In genomic region chr4:79906996-79907395, GRCh38 we compare ENCODE assay signal across 21 cellular contexts.
"Had no signal": no experiment of that assay in that cellular context is flagged by ENCODE, and none has a peak within 500 bp of the region (broad histone marks: within the 10 kb centered on the region; RNA-seq: fewer than 3 reads in every experiment).

No MANE protein-coding gene starts in this region.

- ATAC-seq: activated naive CD8-positive, alpha-beta T cell treated with anti-CD3 and anti-CD28 coated beads, Interleukin-2, amount 50 U/mL, for 24 hours; activated T-helper 17 cell treated with anti-CD3 and anti-CD28 coated beads, Interleukin-2, amount 50 U/mL, for 72 hours; effector memory CD8-positive, alpha-beta T cell; left cardiac atrium; lower lobe of right lung; right lobe of liver; stimulated activated naive CD8-positive, alpha-beta T cell treated with anti-CD3 and anti-CD28 coated beads, Interleukin-15, Interleukin-2, amounts not matched to agents 100 U/mL and 50 U/mL, for 24 hours had no signal

- H3K4me3 ChIP-seq: ascending aorta, lower lobe of right lung, neural progenitor cell, ovary, right lobe of liver, smooth muscle cell, transverse colon had no signal

- H3K4me3 Mint-ChIP-seq: activated naive CD4-positive, alpha-beta T cell treated with anti-CD3 and anti-CD28 coated beads for 36 hours; activated naive CD8-positive, alpha-beta T cell treated with anti-CD3 and anti-CD28 coated beads, Interleukin-2, amount 50 U/mL, for 24 hours; activated T-helper 17 cell treated with anti-CD3 and anti-CD28 coated beads, Interleukin-2, amount 50 U/mL, for 72 hours; effector memory CD8-positive, alpha-beta T cell; neural progenitor cell had no signal

- DNase-seq: activated CD4-positive, alpha-beta T cell treated with anti-CD3 and anti-CD28 coated beads, Interleukin-2, amount 50 U/mL, for 4 hours; activated CD4-positive, CD25-positive, alpha-beta regulatory T cell treated with anti-CD3 and anti-CD28 coated beads, Interleukin-2, amount 50 U/mL, for 72 hours; activated naive CD4-positive, alpha-beta T cell treated with anti-CD3 and anti-CD28 coated beads for 36 hours; activated naive CD8-positive, alpha-beta T cell treated with anti-CD3 and anti-CD28 coated beads, Interleukin-2, amount 50 U/mL, for 24 hours; dermis blood vessel endothelial cell; effector memory CD8-positive, alpha-beta T cell; foreskin melanocyte; head of caudate nucleus; left cardiac atrium; lower lobe of right lung; ovary; right lobe of liver; stimulated activated CD4-positive, alpha-beta T cell treated with anti-CD3 and anti-CD28 coated beads, Interleukin-4, amount 100 ng/mL, for 4 hours; stimulated activated CD8-positive, alpha-beta memory T cell treated with anti-CD3 and anti-CD28 coated beads, Interleukin-4, amount 100 ng/mL, for 48 hours; stimulated activated naive CD8-positive, alpha-beta T cell treated with anti-CD3 and anti-CD28 coated beads, Interleukin-15, Interleukin-2, amounts not matched to agents 100 U/mL and 50 U/mL, for 24 hours; T1000; transverse colon had no signal

- H3K9ac ChIP-seq: neural progenitor cell had no signal

- H3K9me3 Mint-ChIP-seq: activated naive CD4-positive, alpha-beta T cell treated with anti-CD3 and anti-CD28 coated beads for 36 hours; activated naive CD8-positive, alpha-beta T cell treated with anti-CD3 and anti-CD28 coated beads, Interleukin-2, amount 50 U/mL, for 24 hours; neural progenitor cell had no signal

- H3K9me3 ChIP-seq: ascending aorta, lower lobe of right lung, ovary, right lobe of liver, transverse colon had no signal

- H3K4me1 ChIP-seq: ascending aorta, lower lobe of right lung, neural progenitor cell, right lobe of liver, transverse colon had no signal

- H3K27me3 ChIP-seq: ascending aorta, neural progenitor cell, ovary, right lobe of liver, transverse colon had no signal

- H3K4me1 Mint-ChIP-seq: neural progenitor cell had no signal

- H3K27ac ChIP-seq: ascending aorta, lower lobe of right lung, neural progenitor cell, ovary, right lobe of liver, transverse colon had no signal

- H3K36me3 ChIP-seq: neural progenitor cell, ovary had no signal

- H3K27ac Mint-ChIP-seq: activated naive CD4-positive, alpha-beta T cell treated with anti-CD3 and anti-CD28 coated beads for 36 hours; activated naive CD8-positive, alpha-beta T cell treated with anti-CD3 and anti-CD28 coated beads, Interleukin-2, amount 50 U/mL, for 24 hours; activated T-helper 17 cell treated with anti-CD3 and anti-CD28 coated beads, Interleukin-2, amount 50 U/mL, for 72 hours; effector memory CD8-positive, alpha-beta T cell; neural progenitor cell had no signal

- H3K4me2 ChIP-seq: neural progenitor cell, smooth muscle cell had no signal

- H2AFZ ChIP-seq: neural progenitor cell had no signal

- H3K27me3 Mint-ChIP-seq: activated naive CD8-positive, alpha-beta T cell treated with anti-CD3 and anti-CD28 coated beads, Interleukin-2, amount 50 U/mL, for 24 hours; activated T-helper 17 cell treated with anti-CD3 and anti-CD28 coated beads, Interleukin-2, amount 50 U/mL, for 72 hours; effector memory CD8-positive, alpha-beta T cell had no signal
